In genomic region chr9:131799177-131799823, GRCh38 we compare ENCODE assay signal across 8 cellular contexts. TPM values are rescaled to one million over a fixed set of nuclear protein-coding genes. Genes with fewer than 3 reads are reported as not detected.
DNase-seq lines count a peak whose midpoint lies in the region; ATAC-seq and TF ChIP-seq lines count a peak whose summit lies in the region.

No MANE protein-coding gene starts in this region.

- ATAC-seq in lung (ENCODE audit: insufficient read depth, low FRiP score): no peak
- no peak for ATAC-seq in HG02970 (IDR thresholded peaks at IDR 0.05; ENCODE audit: low FRiP score, unreplicated experiment)
- no peak for ATAC-seq in HG03432 (IDR thresholded peaks at IDR 0.05; ENCODE audit: unreplicated experiment)

- no peaks in the 10 kb centered on the region for H3K27me3 ChIP-seq in lung (ENCODE audit: control insufficient read depth, insufficient read depth)
- H3K27me3 ChIP-seq in stomach: peaks cover 0 to 53% (median 7%) of the 10 kb centered on the region in 3 donors

- intact Hi-C loops in stomach (cut with DNase I; ENCODE audit: low total_unique reads): no loop called here

- H3K4me3 ChIP-seq in HEK293 (ENCODE audit: low read depth, low read length) (no peak overlapping the region), lung (no peak overlapping the region), stomach (no peak overlapping the region)

- no peaks in the 10 kb centered on the region for H3K4me1 ChIP-seq in HEK293 (ENCODE audit: control insufficient read depth, insufficient read depth, low read length)
- H3K4me1 ChIP-seq in lung (ENCODE audit: control insufficient read depth in 2 of 2, insufficient read depth in 2 of 2, low read length in 2 of 2): no peaks in the 10 kb centered on the region
- H3K4me1 ChIP-seq in stomach: no peaks in the 10 kb centered on the region

- POLR2A ChIA-PET in HEK293 (lab: Yijun Ruan, JAX): no interaction called here

- no peak for TF ChIP-seq POLR2A in stomach (IDR thresholded peaks at IDR 0.05)

- no peaks in the 10 kb centered on the region for H3K9me3 ChIP-seq in HEK293 (ENCODE audit: control insufficient read depth, insufficient read depth, low read depth, low read length)
- peaks cover 0 to 10% of the 10 kb centered on the region in 2 donors for H3K9me3 ChIP-seq in lung (ENCODE audit: control insufficient read depth in 2 of 2, insufficient read depth in 1 of 2, low read length in 1 of 2)
- H3K9me3 ChIP-seq in stomach: peaks cover 0 to 10% (median 0%) of the 10 kb centered on the region in 4 donors

- H3K27ac ChIP-seq in HEK293 (ENCODE audit: extremely low read depth, low read depth, low read length) (no peak overlapping the region), lung (ENCODE audit: low read depth in 1 of 2, low read length in 1 of 2) (no peak overlapping the region), stomach (no peak overlapping the region)

- in situ Hi-C loops in T47D (cut with HindIII; ENCODE audit: low pct_unique_long_range_greater_than_20kb, low sequenced_read_pairs): no loop called here

- CTCF ChIA-PET in HEK293 (lab: Yijun Ruan, JAX): interaction anchor here (0.6 to 1.4 kb wide), 3 partner anchors 32 to 56 kb away, joined by 3 to 4 read pairs (median 4); no protein-coding TSS in a partner anchor

- TF ChIP-seq CTCF in HEK293 (tag by site-specific recombination; IDR thresholded peaks at IDR 0.05) (no peak), lung (IDR thresholded peaks at IDR 0.05; ENCODE audit: control extremely low read depth, extremely low read depth) (no peak), stomach (IDR thresholded peaks at IDR 0.05) (no peak)

- 52 to 56% methylated on average over 8 of the region's 8 CpGs for WGBS in lung, 2 donors
- 52 to 64% (median 54%) methylated on average over 7 to 8 of the region's 8 CpGs for WGBS in stomach, 5 donors

- H3K36me3 ChIP-seq in HEK293 (ENCODE audit: control insufficient read depth in 2 of 2, insufficient read depth in 1 of 2, low read length in 2 of 2) (no peaks in the 10 kb centered on the region), lung (ENCODE audit: control insufficient read depth in 2 of 2, insufficient read depth in 2 of 2, low read length in 2 of 2) (no peaks in the 10 kb centered on the region), stomach (no peaks in the 10 kb centered on the region)

- DNase-seq in T-helper 9 cell (peak; percentile 53), T47D (ENCODE audit: low read depth in 1 of 2, low spot score in 1 of 2) (peak; percentile 82 to 85), lung (ENCODE audit: low spot score) (peak; percentile 31), stomach (peak; percentile 47), NCI-H2171 treated with DMSO at 0.1 percent for 48 hours (lab: John Stamatoyannopoulos, UW) (no peak)

- TF ChIP-seq EP300 in stomach (IDR thresholded peaks at IDR 0.05): no peak

TF ChIP-seq in HEK293, 187 proteins besides CTCF, POLR2A, EP300 and RAD21 (continues in another document):
- no peak for TF ChIP-seq ZNF610 (tag by site-specific recombination; IDR thresholded peaks at IDR 0.05; ENCODE audit: borderline replicate concordance)
- no peak for TF ChIP-seq ZNF324 (tag by site-specific recombination; IDR thresholded peaks at IDR 0.05)
- TF ChIP-seq KLF1 (tag by site-specific recombination; IDR thresholded peaks at IDR 0.05): peak; percentile 47; the same call in 1 of the 2 replicates
- TF ChIP-seq ZNF239 (tag by site-specific recombination; IDR thresholded peaks at IDR 0.05): no peak
- no peak for TF ChIP-seq ZNF701 (tag by site-specific recombination; IDR thresholded peaks at IDR 0.05)
- TF ChIP-seq OVOL3 (tag by site-specific recombination; IDR thresholded peaks at IDR 0.05): no peak
- peak; percentile 51; the same call in 1 of the 2 replicates for TF ChIP-seq HOXD13 (CRISPR knock-in tag; IDR thresholded peaks at IDR 0.05; ENCODE audit: borderline replicate concordance)
- TF ChIP-seq ZNF335 (tag by site-specific recombination; conservative IDR thresholded peaks at IDR 0.05): peak; percentile 50; the same call in 1 of the 2 replicates
- TF ChIP-seq, protein P1, sequence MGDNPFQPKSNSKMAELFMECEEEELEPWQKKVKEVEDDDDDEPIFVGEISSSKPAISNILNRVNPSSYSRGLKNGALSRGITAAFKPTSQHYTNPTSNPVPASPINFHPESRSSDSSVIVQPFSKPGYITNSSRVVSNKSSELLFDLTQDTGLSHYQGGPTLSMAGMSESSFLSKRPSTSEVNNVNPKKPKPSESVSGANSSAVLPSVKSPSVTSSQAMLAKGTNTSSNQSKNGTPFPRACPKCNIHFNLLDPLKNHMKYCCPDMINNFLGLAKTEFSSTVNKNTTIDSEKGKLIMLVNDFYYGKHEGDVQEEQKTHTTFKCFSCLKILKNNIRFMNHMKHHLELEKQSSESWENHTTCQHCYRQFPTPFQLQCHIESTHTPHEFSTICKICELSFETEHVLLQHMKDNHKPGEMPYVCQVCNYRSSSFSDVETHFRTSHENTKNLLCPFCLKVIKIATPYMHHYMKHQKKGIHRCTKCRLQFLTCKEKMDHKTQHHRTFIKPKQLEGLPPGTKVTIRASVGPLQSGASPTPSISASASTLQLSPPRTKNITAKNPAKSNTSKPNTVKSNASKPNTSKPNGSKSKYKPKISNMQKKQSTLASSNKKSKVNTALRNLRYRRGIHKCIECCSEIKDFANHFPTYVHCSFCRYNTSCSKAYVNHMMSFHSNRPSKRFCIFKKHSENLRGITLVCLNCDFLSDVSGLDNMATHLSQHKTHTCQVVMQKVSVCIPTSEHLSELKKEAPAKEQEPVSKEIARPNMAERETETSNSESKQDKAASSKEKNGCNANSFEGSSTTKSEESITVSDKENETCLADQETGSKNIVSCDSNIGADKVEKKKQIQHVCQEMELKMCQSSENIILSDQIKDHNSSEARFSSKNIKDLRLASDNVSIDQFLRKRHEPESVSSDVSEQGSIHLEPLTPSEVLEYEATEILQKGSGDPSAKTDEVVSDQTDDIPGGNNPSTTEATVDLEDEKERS (tag by site-specific recombination; IDR thresholded peaks at IDR 0.05): 0 out of 2 replicates have a peak, but pooled peaks have one; percentile 13
- no peak for TF ChIP-seq ZNF510 (tag by site-specific recombination; IDR thresholded peaks at IDR 0.05; ENCODE audit: insufficient replicate concordance)
- TF ChIP-seq ZNF146 (tag by site-specific recombination; IDR thresholded peaks at IDR 0.05): peak; percentile 90
- TF ChIP-seq ZNF16 (tag by site-specific recombination; IDR thresholded peaks at IDR 0.05; ENCODE audit: low read depth): no peak
- TF ChIP-seq KLF8 (tag by site-specific recombination; IDR thresholded peaks at IDR 0.05): 0 out of 2 replicates have a peak, but pooled peaks have one; percentile 14
- TF ChIP-seq, protein P2, sequence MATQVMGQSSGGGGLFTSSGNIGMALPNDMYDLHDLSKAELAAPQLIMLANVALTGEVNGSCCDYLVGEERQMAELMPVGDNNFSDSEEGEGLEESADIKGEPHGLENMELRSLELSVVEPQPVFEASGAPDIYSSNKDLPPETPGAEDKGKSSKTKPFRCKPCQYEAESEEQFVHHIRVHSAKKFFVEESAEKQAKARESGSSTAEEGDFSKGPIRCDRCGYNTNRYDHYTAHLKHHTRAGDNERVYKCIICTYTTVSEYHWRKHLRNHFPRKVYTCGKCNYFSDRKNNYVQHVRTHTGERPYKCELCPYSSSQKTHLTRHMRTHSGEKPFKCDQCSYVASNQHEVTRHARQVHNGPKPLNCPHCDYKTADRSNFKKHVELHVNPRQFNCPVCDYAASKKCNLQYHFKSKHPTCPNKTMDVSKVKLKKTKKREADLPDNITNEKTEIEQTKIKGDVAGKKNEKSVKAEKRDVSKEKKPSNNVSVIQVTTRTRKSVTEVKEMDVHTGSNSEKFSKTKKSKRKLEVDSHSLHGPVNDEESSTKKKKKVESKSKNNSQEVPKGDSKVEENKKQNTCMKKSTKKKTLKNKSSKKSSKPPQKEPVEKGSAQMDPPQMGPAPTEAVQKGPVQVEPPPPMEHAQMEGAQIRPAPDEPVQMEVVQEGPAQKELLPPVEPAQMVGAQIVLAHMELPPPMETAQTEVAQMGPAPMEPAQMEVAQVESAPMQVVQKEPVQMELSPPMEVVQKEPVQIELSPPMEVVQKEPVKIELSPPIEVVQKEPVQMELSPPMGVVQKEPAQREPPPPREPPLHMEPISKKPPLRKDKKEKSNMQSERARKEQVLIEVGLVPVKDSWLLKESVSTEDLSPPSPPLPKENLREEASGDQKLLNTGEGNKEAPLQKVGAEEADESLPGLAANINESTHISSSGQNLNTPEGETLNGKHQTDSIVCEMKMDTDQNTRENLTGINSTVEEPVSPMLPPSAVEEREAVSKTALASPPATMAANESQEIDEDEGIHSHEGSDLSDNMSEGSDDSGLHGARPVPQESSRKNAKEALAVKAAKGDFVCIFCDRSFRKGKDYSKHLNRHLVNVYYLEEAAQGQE (tag by site-specific recombination; IDR thresholded peaks at IDR 0.05): peak; percentile 99
- no peak for TF ChIP-seq ZNF501 (tag by site-specific recombination; IDR thresholded peaks at IDR 0.05)
- TF ChIP-seq GLIS1 (tag by site-specific recombination; IDR thresholded peaks at IDR 0.05): peak; percentile 75
- no peak for TF ChIP-seq ZNF843 (tag by site-specific recombination; IDR thresholded peaks at IDR 0.05)
- TF ChIP-seq ZNF155 (tag by site-specific recombination; IDR thresholded peaks at IDR 0.05): no peak
- TF ChIP-seq ZSCAN5A (tag by site-specific recombination; IDR thresholded peaks at IDR 0.05): no peak
- no peak for TF ChIP-seq ZNF169 (tag by site-specific recombination; IDR thresholded peaks at IDR 0.05)

RNA-seq across cellular contexts. Expression of gene RAPGEF1, which starts 59.4 kb away (rescaled TPM):
- 100 to 1,000 TPM in 1 of 2 donors, 10 to 100 TPM in 1; 56.8 to 134 TPM for total RNA-seq in lung
- 10 to 100 TPM; 38.9 to 53.3 TPM for polyA plus RNA-seq in lung
- total RNA-seq in stomach: 10 to 100 TPM; 33.2 to 84.6 (median 57.1) TPM
- polyA plus RNA-seq in stomach: 10 to 100 TPM in 2 of 3 donors, 1 to 10 TPM in 1; 8.4 to 19.1 (median 12.5) TPM
